In genomic region chr1:231040019-231040799, GRCh38 we compare ENCODE assay signal across 8 cellular contexts. TPM values are rescaled to one million over a fixed set of nuclear protein-coding genes. Genes with fewer than 3 reads are reported as not detected.
DNase-seq lines count a peak whose midpoint lies in the region; ATAC-seq and TF ChIP-seq lines count a peak whose summit lies in the region.

Gene FAM89A (minus strand): TSS chr1:231040254. CDS start chr1:231040211, 43 bp downstream.

- no peaks in the 10 kb centered on the region for H3K9me3 ChIP-seq in CD4-positive, alpha-beta memory T cell (ENCODE audit: control insufficient read depth in 1 of 2, low read length in 2 of 2)

- CTCF ChIA-PET in CD4-positive, alpha-beta memory T cell (lab: Charles Lee; ENCODE audit: partially characterized antibody) = interaction anchor here (2.1 kb wide), 1 partner anchor 61 kb away, joined by 8 read pairs; the partner anchor contains the start of genes ARV1 and TTC13
- CTCF ChIA-PET in activated CD4-positive, alpha-beta T cell treated with anti-CD3 and anti-CD28 coated beads for 36 hours (lab: Charles Lee) = interaction anchor here (2.0 kb wide), 1 partner anchor 171 kb away, joined by 5 read pairs; no protein-coding TSS in a partner anchor

- peak within 1 kb of the TSS; percentile 45 to 64 for H3K4me3 ChIP-seq in CD4-positive, alpha-beta memory T cell (ENCODE audit: low read length in 2 of 2)
- H3K4me3 ChIP-seq in coronary artery = peak within 1 kb of the TSS; percentile 83
- peak within 1 kb of the TSS; percentile 73 for H3K4me3 ChIP-seq in lower leg skin (ENCODE audit: low read depth, poor library complexity, severe bottlenecking)

- H3K4me1 ChIP-seq in CD4-positive, alpha-beta memory T cell (ENCODE audit: insufficient read depth, low read length) = peaks cover 13% of the 10 kb centered on the region

- H3K36me3 ChIP-seq in CD4-positive, alpha-beta memory T cell (ENCODE audit: insufficient read depth, low read length) = no peaks in the 10 kb centered on the region

- H3K27me3 ChIP-seq in CD4-positive, alpha-beta memory T cell (ENCODE audit: insufficient read depth, low read length) = no peaks in the 10 kb centered on the region

- peak within 1 kb of the TSS; percentile 15 to 93 (median 72) for H3K27ac Mint-ChIP-seq in CD4-positive, alpha-beta memory T cell
- peak within 1 kb of the TSS; percentile 37 for H3K27ac Mint-ChIP-seq in activated CD4-positive, alpha-beta T cell treated with anti-CD3 and anti-CD28 coated beads for 36 hours

- intact Hi-C loops in CD4-positive, alpha-beta memory T cell (cut with micrococcal nuclease) = loop anchor here (1.0 to 5.0 kb wide), 3 partner anchors 62 to 398 kb away; partner anchors contain the start of genes COG2, EXOC8, SPRTN and TTC13
- intact Hi-C loops in activated CD4-positive, alpha-beta T cell treated with anti-CD3 and anti-CD28 coated beads for 36 hours (cut with DNase I, micrococcal nuclease) = loop anchor here (1.0 to 5.0 kb wide), 9 partner anchors 61 to 613 kb away; partner anchors contain the start of genes C1orf198 (in 2 of the 2), ARV1 (in 1 of the 2), COG2 (in 1 of the 2) and GNPAT (in 1 of the 2)
- intact Hi-C loops in lower leg skin (cut with DNase I; ENCODE audit: low total_unique reads) = no loop called here

- peak within 1 kb of the TSS; percentile 46 for H3K27ac ChIP-seq in CD4-positive, alpha-beta memory T cell (ENCODE audit: low read depth, low read length)
- H3K27ac ChIP-seq in coronary artery = peak within 1 kb of the TSS in 1 of 2 donors; percentile 25

- TF ChIP-seq POLR2A in lower leg skin (IDR thresholded peaks at IDR 0.05) = no peak

- no peaks in the 10 kb centered on the region for H3K27me3 Mint-ChIP-seq in CD4-positive, alpha-beta memory T cell
- H3K27me3 Mint-ChIP-seq in activated CD4-positive, alpha-beta T cell treated with anti-CD3 and anti-CD28 coated beads for 36 hours = peaks cover 4% of the 10 kb centered on the region

- peak within 1 kb of the TSS; percentile 79 to 87 (median 84) for H3K4me3 Mint-ChIP-seq in CD4-positive, alpha-beta memory T cell
- H3K4me3 Mint-ChIP-seq in activated CD4-positive, alpha-beta T cell treated with anti-CD3 and anti-CD28 coated beads for 36 hours = peak within 1 kb of the TSS; percentile 75

- WGBS in lower leg skin, 2 donors = 1 to 3% methylated on average over 22 to 56 of the region's 82 CpGs

- H3K9me3 Mint-ChIP-seq in CD4-positive, alpha-beta memory T cell = peaks cover 0 to 13% (median 0%) of the 10 kb centered on the region in 8 donors
- no peaks in the 10 kb centered on the region for H3K9me3 Mint-ChIP-seq in activated CD4-positive, alpha-beta T cell treated with anti-CD3 and anti-CD28 coated beads for 36 hours (ENCODE audit: low read depth)

- POLR2A ChIA-PET in CD4-positive, alpha-beta memory T cell (lab: Charles Lee; ENCODE audit: partially characterized antibody) = interaction anchor here (0.8 to 1.9 kb wide), 6 partner anchors 8 to 398 kb away, joined by 3 to 7 read pairs (median 4); partner anchors contain the start of genes ARV1, COG2 and TTC13
- POLR2A ChIA-PET in activated CD4-positive, alpha-beta T cell treated with anti-CD3 and anti-CD28 coated beads for 36 hours (lab: Charles Lee) = interaction anchor here (0.6 kb wide), 1 partner anchor 15 kb away, joined by 3 read pairs; no protein-coding TSS in a partner anchor

- ATAC-seq in GM19467 (IDR thresholded peaks at IDR 0.05; ENCODE audit: unreplicated experiment) = peak; percentile 52
- ATAC-seq in activated CD4-positive, alpha-beta T cell treated with anti-CD3 and anti-CD28 coated beads for 36 hours = peak; percentile 76
- no peak for ATAC-seq in GM18873 (IDR thresholded peaks at IDR 0.05; ENCODE audit: low FRiP score, unreplicated experiment)

- no peak for TF ChIP-seq CTCF in coronary artery (IDR thresholded peaks at IDR 0.05)
- no peak for TF ChIP-seq CTCF in lower leg skin (IDR thresholded peaks at IDR 0.05)

- peak; percentile 61 to 75 (median 69) for DNase-seq in CD4-positive, alpha-beta memory T cell
- DNase-seq in HuH-7 (ENCODE audit: low spot score) (peak; percentile 88), coronary artery (ENCODE audit: low spot score) (no peak), lower leg skin (ENCODE audit: low spot score in 2 of 2) (peak in 1 of 2 donors; percentile 91)
- DNase-seq in activated CD4-positive, alpha-beta T cell treated with anti-CD3 and anti-CD28 coated beads for 36 hours = peak; percentile 88
- DNase-seq in stimulated activated CD4-positive, alpha-beta T cell treated with anti-CD3 and anti-CD28 coated beads, Interleukin-4, amount 100 ng/mL, for 48 hours (ENCODE audit: low read depth in 2 of 2) = peak; percentile 61 to 67

- peaks cover 0 to 3% of the 10 kb centered on the region in 2 donors for H3K36me3 Mint-ChIP-seq in CD4-positive, alpha-beta memory T cell
- H3K36me3 Mint-ChIP-seq in activated CD4-positive, alpha-beta T cell treated with anti-CD3 and anti-CD28 coated beads for 36 hours (ENCODE audit: low read depth) = peaks cover 12% of the 10 kb centered on the region

- peaks cover 18 to 41% (median 29%) of the 10 kb centered on the region in 4 donors for H3K4me1 Mint-ChIP-seq in CD4-positive, alpha-beta memory T cell
- peaks cover 35% of the 10 kb centered on the region for H3K4me1 Mint-ChIP-seq in activated CD4-positive, alpha-beta T cell treated with anti-CD3 and anti-CD28 coated beads for 36 hours

RNA-seq across cellular contexts. Expression of gene FAM89A, which starts in this region (rescaled TPM):
- 1 to 10 TPM; 6.5 to 8.7 TPM for total RNA-seq in CD4-positive, alpha-beta memory T cell
- 1 to 10 TPM; 7.7 to 8.5 TPM for polyA plus RNA-seq in CD4-positive, alpha-beta memory T cell
- 10 to 100 TPM; 14.5 to 14.9 TPM for total RNA-seq in activated CD4-positive, alpha-beta T cell treated with anti-CD3 and anti-CD28 coated beads for 36 hours
- 100 to 1,000 TPM in 1 of 4 donors, 10 to 100 TPM in 3; 63.1 to 106 (median 94.1) TPM for total RNA-seq in lower leg skin

Comparison
In these comparisons a context has a peak if more than half of its experiments do, and no peak if none do; other contexts are left out.
1. RNA of gene FAM89A (total RNA-seq): 63.1 to 106 TPM in lower leg skin; 14.5 to 14.9 TPM in activated CD4-positive, alpha-beta T cell treated with anti-CD3 and anti-CD28 coated beads for 36 hours and 6.5 to 8.7 TPM in CD4-positive, alpha-beta memory T cell; every median in the first group is over 4 times any median in the second.
2. Peak in every context shown above with its lines, with median percentiles within 50 percentile points of each other: H3K4me3 ChIP-seq.